ENCODE assay signal across 3 cellular contexts in the genomic region with DNA sequence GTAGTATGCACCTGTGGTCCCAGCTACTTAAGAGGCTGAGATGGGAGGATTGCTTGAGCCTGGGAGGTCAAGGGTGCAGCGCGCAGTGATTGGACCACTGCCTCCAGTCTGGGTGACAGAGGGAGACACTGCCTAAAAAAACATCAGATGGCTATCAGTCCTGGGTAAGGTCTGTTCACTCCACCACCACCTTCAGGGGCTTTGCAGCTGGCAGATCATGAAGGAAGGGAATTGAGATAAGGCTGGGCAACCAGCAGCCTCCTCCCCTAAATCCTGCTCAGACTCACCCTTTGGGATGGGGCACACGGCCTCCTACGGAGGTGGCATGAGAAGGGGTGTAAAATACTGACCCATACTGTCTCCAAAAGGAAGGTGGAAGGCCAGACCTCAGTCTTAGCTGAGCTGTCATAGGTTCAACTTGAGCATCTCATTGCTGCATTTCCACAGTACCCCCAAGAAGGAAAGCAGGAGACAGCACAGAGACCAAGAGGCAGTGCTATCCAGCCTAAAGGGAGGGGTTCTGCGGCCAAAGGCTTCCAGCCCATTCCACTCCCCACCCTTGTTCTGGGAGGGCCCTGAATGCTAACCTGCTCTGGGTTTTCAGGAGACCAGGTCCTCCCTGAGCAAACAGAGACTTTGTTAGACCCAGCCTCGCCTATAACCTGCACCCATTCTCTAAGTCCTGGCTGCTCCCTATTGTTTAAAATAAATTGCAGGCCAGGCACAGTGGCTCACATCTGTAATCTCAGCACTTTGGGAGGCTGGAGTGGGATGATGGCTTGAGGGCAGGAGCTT.
TF ChIP-seq lines count a peak whose summit lies in the region.

No MANE protein-coding gene starts in this region.

TF ChIP-seq in SK-N-SH, 30 proteins besides CTCF, POLR2A, EP300 and RAD21 (continues in another document):
- TF ChIP-seq FOXM1 (IDR thresholded peaks at IDR 0.05; ENCODE audit: low read depth) (no peak), GABPA (IDR thresholded peaks at IDR 0.05; ENCODE audit: low read depth) (no peak), RXRA (IDR thresholded peaks at IDR 0.05; ENCODE audit: borderline replicate concordance, low read depth) (no peak), TCF12 (IDR thresholded peaks at IDR 0.05) (no peak), SIN3A (IDR thresholded peaks at IDR 0.05; ENCODE audit: borderline replicate concordance, low read depth, low read length) (no peak), POLR2AphosphoS5 (IDR thresholded peaks at IDR 0.05; ENCODE audit: low read depth, low read length) (no peak), TAF1 (IDR thresholded peaks at IDR 0.05; ENCODE audit: borderline replicate concordance, low read depth, low read length) (no peak), ELF1 (IDR thresholded peaks at IDR 0.05) (no peak), RCOR1 (IDR thresholded peaks at IDR 0.05; ENCODE audit: low read length) (no peak), EZH2phosphoT487 (IDR thresholded peaks at IDR 0.05; ENCODE audit: borderline replicate concordance, low read depth) (no peak), TEAD4 (IDR thresholded peaks at IDR 0.05; ENCODE audit: borderline replicate concordance, insufficient read depth) (no peak), CHD2 (IDR thresholded peaks at IDR 0.05; ENCODE audit: low read length, partially characterized antibody) (no peak), SMC3 (IDR thresholded peaks at IDR 0.05; ENCODE audit: low read depth, low read length) (no peak)
- TF ChIP-seq, protein P1, sequence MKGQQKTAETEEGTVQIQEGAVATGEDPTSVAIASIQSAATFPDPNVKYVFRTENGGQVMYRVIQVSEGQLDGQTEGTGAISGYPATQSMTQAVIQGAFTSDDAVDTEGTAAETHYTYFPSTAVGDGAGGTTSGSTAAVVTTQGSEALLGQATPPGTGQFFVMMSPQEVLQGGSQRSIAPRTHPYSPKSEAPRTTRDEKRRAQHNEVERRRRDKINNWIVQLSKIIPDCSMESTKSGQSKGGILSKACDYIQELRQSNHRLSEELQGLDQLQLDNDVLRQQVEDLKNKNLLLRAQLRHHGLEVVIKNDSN (IDR thresholded peaks at IDR 0.05; ENCODE audit: borderline replicate concordance, low read depth): no peak
- TF ChIP-seq, protein P2, sequence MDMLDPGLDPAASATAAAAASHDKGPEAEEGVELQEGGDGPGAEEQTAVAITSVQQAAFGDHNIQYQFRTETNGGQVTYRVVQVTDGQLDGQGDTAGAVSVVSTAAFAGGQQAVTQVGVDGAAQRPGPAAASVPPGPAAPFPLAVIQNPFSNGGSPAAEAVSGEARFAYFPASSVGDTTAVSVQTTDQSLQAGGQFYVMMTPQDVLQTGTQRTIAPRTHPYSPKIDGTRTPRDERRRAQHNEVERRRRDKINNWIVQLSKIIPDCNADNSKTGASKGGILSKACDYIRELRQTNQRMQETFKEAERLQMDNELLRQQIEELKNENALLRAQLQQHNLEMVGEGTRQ (IDR thresholded peaks at IDR 0.05; ENCODE audit: borderline replicate concordance, low read depth, low read length): no peak
- TF ChIP-seq, protein P3, sequence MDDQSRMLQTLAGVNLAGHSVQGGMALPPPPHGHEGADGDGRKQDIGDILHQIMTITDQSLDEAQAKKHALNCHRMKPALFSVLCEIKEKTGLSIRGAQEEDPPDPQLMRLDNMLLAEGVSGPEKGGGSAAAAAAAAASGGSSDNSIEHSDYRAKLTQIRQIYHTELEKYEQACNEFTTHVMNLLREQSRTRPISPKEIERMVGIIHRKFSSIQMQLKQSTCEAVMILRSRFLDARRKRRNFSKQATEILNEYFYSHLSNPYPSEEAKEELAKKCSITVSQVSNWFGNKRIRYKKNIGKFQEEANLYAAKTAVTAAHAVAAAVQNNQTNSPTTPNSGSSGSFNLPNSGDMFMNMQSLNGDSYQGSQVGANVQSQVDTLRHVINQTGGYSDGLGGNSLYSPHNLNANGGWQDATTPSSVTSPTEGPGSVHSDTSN (IDR thresholded peaks at IDR 0.05): no peak
- TF ChIP-seq, protein P4, sequence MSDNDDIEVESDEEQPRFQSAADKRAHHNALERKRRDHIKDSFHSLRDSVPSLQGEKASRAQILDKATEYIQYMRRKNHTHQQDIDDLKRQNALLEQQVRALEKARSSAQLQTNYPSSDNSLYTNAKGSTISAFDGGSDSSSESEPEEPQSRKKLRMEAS (IDR thresholded peaks at IDR 0.05; ENCODE audit: low read depth): no peak

TF ChIP-seq in SK-N-SH treated with all-trans-retinoic acid at 6 μM for 48 hours, 23 proteins besides CTCF, POLR2A, EP300 and RAD21:
- no peak for TF ChIP-seq SNAI2 (CRISPR knock-in tag; IDR thresholded peaks at IDR 0.05)
- TF ChIP-seq ESRRG (CRISPR knock-in tag; IDR thresholded peaks at IDR 0.05): no peak
- TF ChIP-seq ZC3H10 (CRISPR knock-in tag; IDR thresholded peaks at IDR 0.05): no peak
- TF ChIP-seq, protein P5, sequence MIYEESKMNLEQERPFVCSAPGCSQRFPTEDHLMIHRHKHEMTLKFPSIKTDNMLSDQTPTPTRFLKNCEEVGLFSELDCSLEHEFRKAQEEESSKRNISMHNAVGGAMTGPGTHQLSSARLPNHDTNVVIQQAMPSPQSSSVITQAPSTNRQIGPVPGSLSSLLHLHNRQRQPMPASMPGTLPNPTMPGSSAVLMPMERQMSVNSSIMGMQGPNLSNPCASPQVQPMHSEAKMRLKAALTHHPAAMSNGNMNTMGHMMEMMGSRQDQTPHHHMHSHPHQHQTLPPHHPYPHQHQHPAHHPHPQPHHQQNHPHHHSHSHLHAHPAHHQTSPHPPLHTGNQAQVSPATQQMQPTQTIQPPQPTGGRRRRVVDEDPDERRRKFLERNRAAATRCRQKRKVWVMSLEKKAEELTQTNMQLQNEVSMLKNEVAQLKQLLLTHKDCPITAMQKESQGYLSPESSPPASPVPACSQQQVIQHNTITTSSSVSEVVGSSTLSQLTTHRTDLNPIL (CRISPR knock-in tag; IDR thresholded peaks at IDR 0.05; ENCODE audit: low read depth): no peak
- no peak for TF ChIP-seq ZFP3 (CRISPR knock-in tag; IDR thresholded peaks at IDR 0.05)
- TF ChIP-seq, protein P6, sequence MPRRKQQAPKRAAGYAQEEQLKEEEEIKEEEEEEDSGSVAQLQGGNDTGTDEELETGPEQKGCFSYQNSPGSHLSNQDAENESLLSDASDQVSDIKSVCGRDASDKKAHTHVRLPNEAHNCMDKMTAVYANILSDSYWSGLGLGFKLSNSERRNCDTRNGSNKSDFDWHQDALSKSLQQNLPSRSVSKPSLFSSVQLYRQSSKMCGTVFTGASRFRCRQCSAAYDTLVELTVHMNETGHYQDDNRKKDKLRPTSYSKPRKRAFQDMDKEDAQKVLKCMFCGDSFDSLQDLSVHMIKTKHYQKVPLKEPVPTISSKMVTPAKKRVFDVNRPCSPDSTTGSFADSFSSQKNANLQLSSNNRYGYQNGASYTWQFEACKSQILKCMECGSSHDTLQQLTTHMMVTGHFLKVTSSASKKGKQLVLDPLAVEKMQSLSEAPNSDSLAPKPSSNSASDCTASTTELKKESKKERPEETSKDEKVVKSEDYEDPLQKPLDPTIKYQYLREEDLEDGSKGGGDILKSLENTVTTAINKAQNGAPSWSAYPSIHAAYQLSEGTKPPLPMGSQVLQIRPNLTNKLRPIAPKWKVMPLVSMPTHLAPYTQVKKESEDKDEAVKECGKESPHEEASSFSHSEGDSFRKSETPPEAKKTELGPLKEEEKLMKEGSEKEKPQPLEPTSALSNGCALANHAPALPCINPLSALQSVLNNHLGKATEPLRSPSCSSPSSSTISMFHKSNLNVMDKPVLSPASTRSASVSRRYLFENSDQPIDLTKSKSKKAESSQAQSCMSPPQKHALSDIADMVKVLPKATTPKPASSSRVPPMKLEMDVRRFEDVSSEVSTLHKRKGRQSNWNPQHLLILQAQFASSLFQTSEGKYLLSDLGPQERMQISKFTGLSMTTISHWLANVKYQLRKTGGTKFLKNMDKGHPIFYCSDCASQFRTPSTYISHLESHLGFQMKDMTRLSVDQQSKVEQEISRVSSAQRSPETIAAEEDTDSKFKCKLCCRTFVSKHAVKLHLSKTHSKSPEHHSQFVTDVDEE (CRISPR knock-in tag; IDR thresholded peaks at IDR 0.05): no peak
- no peak for TF ChIP-seq ZNF8 (CRISPR knock-in tag; IDR thresholded peaks at IDR 0.05)
- TF ChIP-seq BACH2 (CRISPR knock-in tag; IDR thresholded peaks at IDR 0.05; ENCODE audit: borderline replicate concordance): no peak
- TF ChIP-seq, protein P7, sequence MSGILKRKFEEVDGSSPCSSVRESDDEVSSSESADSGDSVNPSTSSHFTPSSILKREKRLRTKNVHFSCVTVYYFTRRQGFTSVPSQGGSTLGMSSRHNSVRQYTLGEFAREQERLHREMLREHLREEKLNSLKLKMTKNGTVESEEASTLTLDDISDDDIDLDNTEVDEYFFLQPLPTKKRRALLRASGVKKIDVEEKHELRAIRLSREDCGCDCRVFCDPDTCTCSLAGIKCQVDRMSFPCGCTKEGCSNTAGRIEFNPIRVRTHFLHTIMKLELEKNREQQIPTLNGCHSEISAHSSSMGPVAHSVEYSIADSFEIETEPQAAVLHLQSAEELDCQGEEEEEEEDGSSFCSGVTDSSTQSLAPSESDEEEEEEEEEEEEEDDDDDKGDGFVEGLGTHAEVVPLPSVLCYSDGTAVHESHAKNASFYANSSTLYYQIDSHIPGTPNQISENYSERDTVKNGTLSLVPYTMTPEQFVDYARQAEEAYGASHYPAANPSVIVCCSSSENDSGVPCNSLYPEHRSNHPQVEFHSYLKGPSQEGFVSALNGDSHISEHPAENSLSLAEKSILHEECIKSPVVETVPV (CRISPR knock-in tag; IDR thresholded peaks at IDR 0.05): no peak
- no peak for TF ChIP-seq GLIS3 (CRISPR knock-in tag; IDR thresholded peaks at IDR 0.05)

TF ChIP-seq in GM12878, 131 proteins besides CTCF, POLR2A, EP300 and RAD21 (continues in another document):
- TF ChIP-seq, protein P8, sequence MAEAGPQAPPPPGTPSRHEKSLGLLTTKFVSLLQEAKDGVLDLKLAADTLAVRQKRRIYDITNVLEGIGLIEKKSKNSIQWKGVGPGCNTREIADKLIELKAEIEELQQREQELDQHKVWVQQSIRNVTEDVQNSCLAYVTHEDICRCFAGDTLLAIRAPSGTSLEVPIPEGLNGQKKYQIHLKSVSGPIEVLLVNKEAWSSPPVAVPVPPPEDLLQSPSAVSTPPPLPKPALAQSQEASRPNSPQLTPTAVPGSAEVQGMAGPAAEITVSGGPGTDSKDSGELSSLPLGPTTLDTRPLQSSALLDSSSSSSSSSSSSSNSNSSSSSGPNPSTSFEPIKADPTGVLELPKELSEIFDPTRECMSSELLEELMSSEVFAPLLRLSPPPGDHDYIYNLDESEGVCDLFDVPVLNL (IDR thresholded peaks at IDR 0.05; ENCODE audit: low read depth, low read length): no peak
- TF ChIP-seq, protein P9, sequence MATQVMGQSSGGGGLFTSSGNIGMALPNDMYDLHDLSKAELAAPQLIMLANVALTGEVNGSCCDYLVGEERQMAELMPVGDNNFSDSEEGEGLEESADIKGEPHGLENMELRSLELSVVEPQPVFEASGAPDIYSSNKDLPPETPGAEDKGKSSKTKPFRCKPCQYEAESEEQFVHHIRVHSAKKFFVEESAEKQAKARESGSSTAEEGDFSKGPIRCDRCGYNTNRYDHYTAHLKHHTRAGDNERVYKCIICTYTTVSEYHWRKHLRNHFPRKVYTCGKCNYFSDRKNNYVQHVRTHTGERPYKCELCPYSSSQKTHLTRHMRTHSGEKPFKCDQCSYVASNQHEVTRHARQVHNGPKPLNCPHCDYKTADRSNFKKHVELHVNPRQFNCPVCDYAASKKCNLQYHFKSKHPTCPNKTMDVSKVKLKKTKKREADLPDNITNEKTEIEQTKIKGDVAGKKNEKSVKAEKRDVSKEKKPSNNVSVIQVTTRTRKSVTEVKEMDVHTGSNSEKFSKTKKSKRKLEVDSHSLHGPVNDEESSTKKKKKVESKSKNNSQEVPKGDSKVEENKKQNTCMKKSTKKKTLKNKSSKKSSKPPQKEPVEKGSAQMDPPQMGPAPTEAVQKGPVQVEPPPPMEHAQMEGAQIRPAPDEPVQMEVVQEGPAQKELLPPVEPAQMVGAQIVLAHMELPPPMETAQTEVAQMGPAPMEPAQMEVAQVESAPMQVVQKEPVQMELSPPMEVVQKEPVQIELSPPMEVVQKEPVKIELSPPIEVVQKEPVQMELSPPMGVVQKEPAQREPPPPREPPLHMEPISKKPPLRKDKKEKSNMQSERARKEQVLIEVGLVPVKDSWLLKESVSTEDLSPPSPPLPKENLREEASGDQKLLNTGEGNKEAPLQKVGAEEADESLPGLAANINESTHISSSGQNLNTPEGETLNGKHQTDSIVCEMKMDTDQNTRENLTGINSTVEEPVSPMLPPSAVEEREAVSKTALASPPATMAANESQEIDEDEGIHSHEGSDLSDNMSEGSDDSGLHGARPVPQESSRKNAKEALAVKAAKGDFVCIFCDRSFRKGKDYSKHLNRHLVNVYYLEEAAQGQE (IDR thresholded peaks at IDR 0.05; ENCODE audit: low read depth, low read length): no peak
- TF ChIP-seq ZNF207 (IDR thresholded peaks at IDR 0.05; ENCODE audit: borderline replicate concordance) (no peak), CBX3 (IDR thresholded peaks at IDR 0.05; ENCODE audit: borderline replicate concordance, low read depth) (no peak), IRF4 (IDR thresholded peaks at IDR 0.05; ENCODE audit: low read depth, low read length) (no peak), CHD1 (IDR thresholded peaks at IDR 0.05; ENCODE audit: low read depth, low read length) (no peak), HDAC2 (IDR thresholded peaks at IDR 0.05) (no peak), ASH2L (IDR thresholded peaks at IDR 0.05; ENCODE audit: borderline replicate concordance, low read depth) (no peak), IKZF1 (conservative IDR thresholded peaks at IDR 0.05) (no peak), TCF12 (IDR thresholded peaks at IDR 0.05; ENCODE audit: low read depth, low read length) (no peak), BMI1 (IDR thresholded peaks at IDR 0.05; ENCODE audit: borderline replicate concordance) (no peak), KDM1A (IDR thresholded peaks at IDR 0.05; ENCODE audit: borderline replicate concordance) (no peak), FOXM1 (IDR thresholded peaks at IDR 0.05; ENCODE audit: low read depth, low read length) (no peak), POLR2AphosphoS2 (IDR thresholded peaks at IDR 0.05; ENCODE audit: low read depth, low read length) (no peak), FOXK2 (IDR thresholded peaks at IDR 0.05) (no peak)
- TF ChIP-seq, protein P10, sequence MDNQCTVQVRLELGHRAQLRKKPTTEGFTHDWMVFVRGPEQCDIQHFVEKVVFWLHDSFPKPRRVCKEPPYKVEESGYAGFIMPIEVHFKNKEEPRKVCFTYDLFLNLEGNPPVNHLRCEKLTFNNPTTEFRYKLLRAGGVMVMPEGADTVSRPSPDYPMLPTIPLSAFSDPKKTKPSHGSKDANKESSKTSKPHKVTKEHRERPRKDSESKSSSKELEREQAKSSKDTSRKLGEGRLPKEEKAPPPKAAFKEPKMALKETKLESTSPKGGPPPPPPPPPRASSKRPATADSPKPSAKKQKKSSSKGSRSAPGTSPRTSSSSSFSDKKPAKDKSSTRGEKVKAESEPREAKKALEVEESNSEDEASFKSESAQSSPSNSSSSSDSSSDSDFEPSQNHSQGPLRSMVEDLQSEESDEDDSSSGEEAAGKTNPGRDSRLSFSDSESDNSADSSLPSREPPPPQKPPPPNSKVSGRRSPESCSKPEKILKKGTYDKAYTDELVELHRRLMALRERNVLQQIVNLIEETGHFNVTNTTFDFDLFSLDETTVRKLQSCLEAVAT (IDR thresholded peaks at IDR 0.05): no peak
